17 cellular contexts compared by ENCODE assay signal in genomic region chr6:3280091-3280490, GRCh38. TPM values are rescaled to one million over a fixed set of nuclear protein-coding genes. Genes with fewer than 3 reads are reported as not detected.
DNase-seq lines count a peak whose midpoint lies in the region; ATAC-seq, FAIRE-seq and TF ChIP-seq lines count a peak whose summit lies in the region.
"Had no signal": no experiment of that assay in that cellular context is flagged by ENCODE, and none has a peak within 500 bp of the region (broad histone marks: within the 10 kb centered on the region; RNA-seq: fewer than 3 reads in every experiment).

No MANE protein-coding gene starts in this region.

- no peaks in the 10 kb centered on the region for H3K9me3 Mint-ChIP-seq in activated T-helper 1 cell treated with anti-CD3 and anti-CD28 coated beads, Interleukin-12 subunit alpha, Interleukin-12 subunit beta, Interleukin-2, Interleukin-4 antibody, amounts not matched to agents 30 ng/mL and 10 ng/mL and 1 ng/mL, durations not matched to agents 14 hours and 24 hours and 36 hours
- no peaks in the 10 kb centered on the region for H3K9me3 Mint-ChIP-seq in activated T-helper 2 cell treated with anti-CD3 and anti-CD28 coated beads, Interferon-gamma antibody, Interleukin-2, Interleukin-4, amounts not matched to agents 10 μg/mL and 5 μg/mL and 100 μg/mL, durations not matched to agents 14 hours and 24 hours and 36 hours
- H3K9me3 Mint-ChIP-seq in CD4-positive, alpha-beta memory T cell, result no peaks in the 10 kb centered on the region
- H3K9me3 Mint-ChIP-seq: activated naive CD4-positive, alpha-beta T cell treated with anti-CD3 and anti-CD28 coated beads, Interleukin-2, amount 50 U/mL, for 24 hours; CD4-positive, alpha-beta T cell had no signal

- CTCF ChIA-PET in HepG2 (lab: Yijun Ruan, JAX; ENCODE audit: low intra/inter-chr PET ratio, low total read pairs), result interaction anchor here (1.0 to 2.9 kb wide), 5 partner anchors 178 to 728 kb away, joined by 3 to 41 read pairs (median 6); no protein-coding TSS in a partner anchor
- CTCF ChIA-PET in CD4-positive, alpha-beta memory T cell (lab: Charles Lee; ENCODE audit: partially characterized antibody), result interaction anchor here (0.6 to 16.9 kb wide), 22 partner anchors 10 to 742 kb away, joined by 3 to 242 read pairs (median 4); partner anchors contain the start of genes FAM50B and SLC22A23

- no peaks in the 10 kb centered on the region for H3K36me3 Mint-ChIP-seq in activated T-helper 1 cell treated with anti-CD3 and anti-CD28 coated beads, Interleukin-12 subunit alpha, Interleukin-12 subunit beta, Interleukin-2, Interleukin-4 antibody, amounts not matched to agents 30 ng/mL and 10 ng/mL and 1 ng/mL, durations not matched to agents 14 hours and 24 hours and 36 hours (ENCODE audit: low read depth)
- H3K36me3 Mint-ChIP-seq in activated T-helper 2 cell treated with anti-CD3 and anti-CD28 coated beads, Interferon-gamma antibody, Interleukin-2, Interleukin-4, amounts not matched to agents 10 μg/mL and 5 μg/mL and 100 μg/mL, durations not matched to agents 14 hours and 24 hours and 36 hours (ENCODE audit: low read depth), result peaks cover 3% of the 10 kb centered on the region
- H3K36me3 Mint-ChIP-seq in CD4-positive, alpha-beta memory T cell, result peaks cover 0 to 22% of the 10 kb centered on the region in 2 donors
- H3K36me3 Mint-ChIP-seq: activated CD8-positive, alpha-beta memory T cell treated with anti-CD3 and anti-CD28 coated beads, Interleukin-2, amount 10 ng/mL, durations not matched to agents 7 days and 5 days; activated naive CD4-positive, alpha-beta T cell treated with anti-CD3 and anti-CD28 coated beads, Interleukin-2, amount 50 U/mL, for 24 hours had no signal

- H3K4me3 ChIP-seq in WERI-Rb-1 (ENCODE audit: low read depth, low read length), result no peak overlapping the region
- H3K4me3 ChIP-seq in HepG2 (replicated peaks in 1 of 3; ENCODE audit: insufficient read depth in 1 of 3, low read depth in 2 of 3, low read length in 3 of 3), result no peak overlapping the region
- no peak overlapping the region for H3K4me3 ChIP-seq in spleen
- H3K4me3 ChIP-seq in CD4-positive, alpha-beta memory T cell (ENCODE audit: low read length in 2 of 2), result no peak overlapping the region
- H3K4me3 ChIP-seq: cardiac muscle cell, gastrocnemius medialis, hepatocyte, pancreas, PC-9 had no signal

- no peaks in the 10 kb centered on the region for H3K27me3 ChIP-seq in WERI-Rb-1 (ENCODE audit: insufficient read depth, low read depth, severe bottlenecking)
- no peaks in the 10 kb centered on the region for H3K27me3 ChIP-seq in HepG2 (ENCODE audit: control insufficient read depth in 1 of 2, insufficient read depth in 2 of 2, low read length in 2 of 2)
- no peaks in the 10 kb centered on the region for H3K27me3 ChIP-seq in spleen (replicated peaks in 1 of 7)
- H3K27me3 ChIP-seq in CD4-positive, alpha-beta memory T cell (ENCODE audit: insufficient read depth, low read length), result no peaks in the 10 kb centered on the region
- H3K27me3 ChIP-seq: cardiac muscle cell, gastrocnemius medialis, hepatocyte, pancreas had no signal

- intact Hi-C loops in HepG2 (cut with micrococcal nuclease; ENCODE audit: unreplicated experiment), result no loop called here
- intact Hi-C loops in spleen (cut with DNase I; ENCODE audit: low total_unique reads), result loop anchor here (10.0 kb wide), 1 partner anchor 175 kb away; the partner anchor contains the start of gene SLC22A23
- intact Hi-C loops in activated T-helper 1 cell treated with anti-CD3 and anti-CD28 coated beads, Interleukin-12 subunit alpha, Interleukin-12 subunit beta, Interleukin-2, Interleukin-4 antibody, amounts not matched to agents 30 ng/mL and 10 ng/mL and 1 ng/mL, durations not matched to agents 14 hours and 24 hours and 36 hours (cut with micrococcal nuclease), result no loop called here
- intact Hi-C loops in activated T-helper 2 cell treated with anti-CD3 and anti-CD28 coated beads, Interferon-gamma antibody, Interleukin-2, Interleukin-4, amounts not matched to agents 10 μg/mL and 5 μg/mL and 100 μg/mL, durations not matched to agents 14 hours and 24 hours and 36 hours (cut with micrococcal nuclease), result no loop called here
- intact Hi-C loops in CD4-positive, alpha-beta memory T cell (cut with micrococcal nuclease), result no loop called here

- POLR2A ChIA-PET in HepG2 (lab: Yijun Ruan, JAX), result no interaction called here
- POLR2A ChIA-PET in CD4-positive, alpha-beta memory T cell (lab: Charles Lee; ENCODE audit: partially characterized antibody), result interaction anchor here (1.0 to 1.3 kb wide), 3 partner anchors 123 to 453 kb away, joined by 3 to 5 read pairs (median 4); partner anchors contain the start of gene TUBB2A

- 90% methylated on average over 14 of the region's 14 CpGs for WGBS in HepG2 (ENCODE audit: low lambda C conversion rate)
- 72 to 84% (median 77%) methylated on average over 14 of the region's 14 CpGs for WGBS in spleen, 5 donors

- H3K9ac ChIP-seq in HepG2 (ENCODE audit: insufficient read depth, low read depth, low read length), result no peak overlapping the region

- no peak for TF ChIP-seq EP300 in HepG2 (IDR thresholded peaks at IDR 0.05; ENCODE audit: low read depth in 2 of 2, low read length in 2 of 2)
- no peak for TF ChIP-seq EP300 in HepG2 (CRISPR knock-in tag; IDR thresholded peaks at IDR 0.05; ENCODE audit: borderline replicate concordance)

- H2AFZ ChIP-seq in HepG2 (ENCODE audit: low read length), result no peak overlapping the region
- H2AFZ ChIP-seq: hepatocyte, PC-9 had no signal

- no peaks in the 10 kb centered on the region for H3K27me3 Mint-ChIP-seq in activated T-helper 1 cell treated with anti-CD3 and anti-CD28 coated beads, Interleukin-12 subunit alpha, Interleukin-12 subunit beta, Interleukin-2, Interleukin-4 antibody, amounts not matched to agents 30 ng/mL and 10 ng/mL and 1 ng/mL, durations not matched to agents 14 hours and 24 hours and 36 hours (ENCODE audit: insufficient read depth)
- no peaks in the 10 kb centered on the region for H3K27me3 Mint-ChIP-seq in activated T-helper 2 cell treated with anti-CD3 and anti-CD28 coated beads, Interferon-gamma antibody, Interleukin-2, Interleukin-4, amounts not matched to agents 10 μg/mL and 5 μg/mL and 100 μg/mL, durations not matched to agents 14 hours and 24 hours and 36 hours (ENCODE audit: low read depth)
- no peaks in the 10 kb centered on the region for H3K27me3 Mint-ChIP-seq in CD4-positive, alpha-beta memory T cell
- H3K27me3 Mint-ChIP-seq: activated CD8-positive, alpha-beta memory T cell treated with anti-CD3 and anti-CD28 coated beads, Interleukin-2, amount 10 ng/mL, durations not matched to agents 7 days and 5 days; activated naive CD4-positive, alpha-beta T cell treated with anti-CD3 and anti-CD28 coated beads, Interleukin-2, amount 50 U/mL, for 24 hours; CD4-positive, alpha-beta T cell; naive thymus-derived CD4-positive, alpha-beta T cell had no signal

- no TSS peak for BruUV-seq in HepG2 (replicated peaks; lab: Mats Ljungman, UMichigan)

- H3K4me2 ChIP-seq in HepG2 (ENCODE audit: low read depth, low read length), result no peak overlapping the region
- H3K4me2 ChIP-seq: hepatocyte, PC-9 had no signal

- no peak overlapping the region for H3K27ac Mint-ChIP-seq in activated T-helper 1 cell treated with anti-CD3 and anti-CD28 coated beads, Interleukin-12 subunit alpha, Interleukin-12 subunit beta, Interleukin-2, Interleukin-4 antibody, amounts not matched to agents 30 ng/mL and 10 ng/mL and 1 ng/mL, durations not matched to agents 14 hours and 24 hours and 36 hours
- H3K27ac Mint-ChIP-seq in activated T-helper 2 cell treated with anti-CD3 and anti-CD28 coated beads, Interferon-gamma antibody, Interleukin-2, Interleukin-4, amounts not matched to agents 10 μg/mL and 5 μg/mL and 100 μg/mL, durations not matched to agents 14 hours and 24 hours and 36 hours, result no peak overlapping the region
- H3K27ac Mint-ChIP-seq in CD4-positive, alpha-beta memory T cell, result no peak overlapping the region
- H3K27ac Mint-ChIP-seq: activated CD8-positive, alpha-beta memory T cell treated with anti-CD3 and anti-CD28 coated beads, Interleukin-2, amount 10 ng/mL, durations not matched to agents 7 days and 5 days had no signal

- no peaks in the 10 kb centered on the region for H3K79me2 ChIP-seq in HepG2 (ENCODE audit: insufficient read depth, low read length)
- H3K79me2 ChIP-seq: hepatocyte had no signal

- ATAC-seq in HepG2, result peak; percentile 8

- H3K36me3 ChIP-seq in WERI-Rb-1 (peaks cover 38% of the 10 kb centered on the region), HepG2 (replicated peaks in 1 of 2; ENCODE audit: control insufficient read depth in 1 of 2, insufficient read depth in 2 of 2, low read length in 2 of 2) (peaks cover 25 to 54% of the 10 kb centered on the region in 2 experiments), spleen (peaks cover 0 to 46% (median 0%) of the 10 kb centered on the region in 6 donors)
- H3K36me3 ChIP-seq in CD4-positive, alpha-beta memory T cell (ENCODE audit: insufficient read depth, low read length), result peaks cover 6% of the 10 kb centered on the region
- H3K36me3 ChIP-seq: cardiac muscle cell, gastrocnemius medialis had no signal

- in situ Hi-C loops in HepG2 (cut with HindIII; ENCODE audit: extremely low pct_ligation_motif_present, low pct_unique_long_range_greater_than_20kb), result loop anchor here (5.0 to 25.0 kb wide), 2 partner anchors 452 to 707 kb away; no protein-coding TSS in a partner anchor

- no peak for TF ChIP-seq POLR2A in HepG2 (IDR thresholded peaks at IDR 0.05; ENCODE audit: insufficient read depth in 1 of 2, low read depth in 2 of 2, low read length in 2 of 2)
- no peak for TF ChIP-seq POLR2A in spleen (IDR thresholded peaks at IDR 0.05)

- H3K27ac ChIP-seq in WERI-Rb-1 (no peak overlapping the region), HepG2 (ENCODE audit: extremely low read length, insufficient read depth, low read length) (no peak overlapping the region), spleen (no peak overlapping the region)
- H3K27ac ChIP-seq in CD4-positive, alpha-beta memory T cell (ENCODE audit: low read depth, low read length), result no peak overlapping the region
- H3K27ac ChIP-seq: cardiac muscle cell, hepatocyte, pancreas, PC-9 had no signal

- no peak for FAIRE-seq in HepG2 (lab: Jason Lieb, UNC)

- peak; percentile 26 for DNase-seq in activated CD4-positive, CD25-positive, alpha-beta regulatory T cell treated with anti-CD3 and anti-CD28 coated beads, Interleukin-2, amount 50 U/mL, for 72 hours
- DNase-seq in activated CD4-positive, CD25-positive, alpha-beta regulatory T cell (lab: John Stamatoyannopoulos, UW), result no peak
- peak; percentile 17 for DNase-seq in WERI-Rb-1
- no peak for DNase-seq in HepG2 (ENCODE audit: low spot score)
- DNase-seq in spleen, result peak; percentile 70
- no peak for DNase-seq in activated T-helper 1 cell treated with anti-CD3 and anti-CD28 coated beads, Interleukin-12 subunit alpha, Interleukin-12 subunit beta, Interleukin-2, Interleukin-4 antibody, amounts not matched to agents 30 ng/mL and 10 ng/mL and 1 ng/mL, durations not matched to agents 14 hours and 24 hours and 36 hours (ENCODE audit: low spot score)
- DNase-seq in activated T-helper 2 cell treated with anti-CD3 and anti-CD28 coated beads, Interferon-gamma antibody, Interleukin-2, Interleukin-4, amounts not matched to agents 10 μg/mL and 5 μg/mL and 100 μg/mL, durations not matched to agents 14 hours and 24 hours and 36 hours (ENCODE audit: low spot score), result no peak
- no peak for DNase-seq in CD4-positive, alpha-beta memory T cell

- no peak for TF ChIP-seq RAD21 in HepG2 (CRISPR knock-in tag; IDR thresholded peaks at IDR 0.05)

- H3K4me1 ChIP-seq in HepG2 (ENCODE audit: insufficient read depth, low read length), result no peaks in the 10 kb centered on the region
- peaks cover 5 to 24% (median 11%) of the 10 kb centered on the region in 6 donors for H3K4me1 ChIP-seq in spleen
- peaks cover 3% of the 10 kb centered on the region for H3K4me1 ChIP-seq in CD4-positive, alpha-beta memory T cell (ENCODE audit: insufficient read depth, low read length)

- TF ChIP-seq CTCF in WERI-Rb-1 (IDR thresholded peaks at IDR 0.05; ENCODE audit: low read depth, low read length), result no peak
- no peak for TF ChIP-seq CTCF in HepG2 (CRISPR knock-in tag; IDR thresholded peaks at IDR 0.05)
- no peak for TF ChIP-seq CTCF in spleen (IDR thresholded peaks at IDR 0.05 in 8 of 11, conservative IDR thresholded peaks at IDR 0.05 in 3 of 11)

- H3K4me3 Mint-ChIP-seq in activated T-helper 1 cell treated with anti-CD3 and anti-CD28 coated beads, Interleukin-12 subunit alpha, Interleukin-12 subunit beta, Interleukin-2, Interleukin-4 antibody, amounts not matched to agents 30 ng/mL and 10 ng/mL and 1 ng/mL, durations not matched to agents 14 hours and 24 hours and 36 hours, result no peak overlapping the region
- H3K4me3 Mint-ChIP-seq in activated T-helper 2 cell treated with anti-CD3 and anti-CD28 coated beads, Interferon-gamma antibody, Interleukin-2, Interleukin-4, amounts not matched to agents 10 μg/mL and 5 μg/mL and 100 μg/mL, durations not matched to agents 14 hours and 24 hours and 36 hours (ENCODE audit: low read depth), result no peak overlapping the region
- H3K4me3 Mint-ChIP-seq in CD4-positive, alpha-beta memory T cell, result no peak overlapping the region
- H3K4me3 Mint-ChIP-seq: activated CD8-positive, alpha-beta memory T cell treated with anti-CD3 and anti-CD28 coated beads, Interleukin-2, amount 10 ng/mL, durations not matched to agents 7 days and 5 days; activated naive CD4-positive, alpha-beta T cell treated with anti-CD3 and anti-CD28 coated beads, Interleukin-2, amount 50 U/mL, for 24 hours; CD4-positive, alpha-beta T cell; naive thymus-derived CD4-positive, alpha-beta T cell had no signal

- H3K4me1 Mint-ChIP-seq in activated T-helper 1 cell treated with anti-CD3 and anti-CD28 coated beads, Interleukin-12 subunit alpha, Interleukin-12 subunit beta, Interleukin-2, Interleukin-4 antibody, amounts not matched to agents 30 ng/mL and 10 ng/mL and 1 ng/mL, durations not matched to agents 14 hours and 24 hours and 36 hours (ENCODE audit: low read depth), result no peaks in the 10 kb centered on the region
- no peaks in the 10 kb centered on the region for H3K4me1 Mint-ChIP-seq in activated T-helper 2 cell treated with anti-CD3 and anti-CD28 coated beads, Interferon-gamma antibody, Interleukin-2, Interleukin-4, amounts not matched to agents 10 μg/mL and 5 μg/mL and 100 μg/mL, durations not matched to agents 14 hours and 24 hours and 36 hours (ENCODE audit: low read depth)
- H3K4me1 Mint-ChIP-seq in CD4-positive, alpha-beta memory T cell, result peaks cover 4 to 15% (median 5%) of the 10 kb centered on the region in 4 donors
- H3K4me1 Mint-ChIP-seq: activated CD8-positive, alpha-beta memory T cell treated with anti-CD3 and anti-CD28 coated beads, Interleukin-2, amount 10 ng/mL, durations not matched to agents 7 days and 5 days had no signal

- H3K9me3 ChIP-seq in WERI-Rb-1 (ENCODE audit: severe bottlenecking) (no peaks in the 10 kb centered on the region), HepG2 (ENCODE audit: low read length) (no peaks in the 10 kb centered on the region), spleen (no peaks in the 10 kb centered on the region)
- H3K9me3 ChIP-seq in CD4-positive, alpha-beta memory T cell (ENCODE audit: control insufficient read depth in 1 of 2, low read length in 2 of 2), result no peaks in the 10 kb centered on the region
- H3K9me3 ChIP-seq: gastrocnemius medialis, pancreas had no signal

- no peaks in the 10 kb centered on the region for H4K20me1 ChIP-seq in HepG2 (ENCODE audit: insufficient read depth, low read length)

RNA-seq across cellular contexts. Expression of gene PSMG4, which starts 21.3 kb away (rescaled TPM):
- total RNA-seq in HepG2 (2016; rRNA removed; fragmentation: Illumina TruSeq; extraction: Trizol) (24.5 and 32.8 TPM in 2 replicates), spleen (10 to 100 TPM; 12.1 to 21.0 (median 17.3) TPM)
- 43.3 and 56.1 TPM in 2 replicates for total RNA-seq in HepG2 (2016; cell fraction: cytosol; rRNA removed; fragmentation: Illumina TruSeq; extraction: Trizol; ENCODE audit: low read depth)
- 26.0 and 30.5 TPM in 2 replicates for total RNA-seq in HepG2 (2016; cell fraction: insoluble cytoplasmic fraction; rRNA removed; fragmentation: Illumina TruSeq; extraction: Trizol)
- total RNA-seq in HepG2 (2016; cell fraction: membrane; rRNA removed; fragmentation: Illumina TruSeq; extraction: Trizol), result 33.3 and 46.1 TPM in 2 replicates
- 22.5 and 24.0 TPM in 2 replicates for total RNA-seq in HepG2 (2016; cell fraction: nucleus; rRNA removed; fragmentation: Illumina TruSeq; extraction: Trizol)
- polyA plus RNA-seq in HepG2 (2011; rRNA removed) (28.5 and 32.8 TPM in 2 replicates), spleen (10 to 100 TPM; 39.0 to 41.6 (median 39.6) TPM)
- polyA plus RNA-seq in HepG2 (2011; cell fraction: cytosol; rRNA removed), result 24.5 and 48.7 TPM in 2 replicates
- 39.7 and 47.3 TPM in 2 replicates for polyA plus RNA-seq in HepG2 (2011; cell fraction: nucleus; rRNA removed)
- 24.7 TPM in 2 replicates for polyA plus RNA-seq in HepG2 (2012)
- 40.0 and 56.6 TPM in 2 replicates for polyA plus RNA-seq in HepG2 (2016; cell fraction: cytosol; fragmentation: Illumina TruSeq; extraction: Trizol; ENCODE audit: low read depth)
- 25.9 and 30.2 TPM in 2 replicates for polyA plus RNA-seq in HepG2 (2016; cell fraction: insoluble cytoplasmic fraction; fragmentation: Illumina TruSeq; extraction: Trizol; ENCODE audit: low read depth)
- polyA plus RNA-seq in HepG2 (2016; cell fraction: membrane; fragmentation: Illumina TruSeq; extraction: Trizol; ENCODE audit: low read depth), result 27.5 and 37.6 TPM in 2 replicates
- 36.5 and 39.2 TPM in 2 replicates for polyA plus RNA-seq in HepG2 (2016; cell fraction: nucleus; fragmentation: Illumina TruSeq; extraction: Trizol; ENCODE audit: insufficient read depth, low read depth)
- 28.6 and 43.2 TPM in 2 replicates for polyA minus RNA-seq in HepG2 (2011; rRNA and poly(A)+ RNA removed; ENCODE audit: low replicate concordance)
- polyA minus RNA-seq in HepG2 (2011; cell fraction: cytosol; rRNA and poly(A)+ RNA removed), result 12.1 and 14.2 TPM in 2 replicates
- 23.0 and 28.2 TPM in 2 replicates for polyA minus RNA-seq in HepG2 (2011; cell fraction: nucleus; rRNA and poly(A)+ RNA removed)
- total RNA-seq in activated T-helper 1 cell treated with anti-CD3 and anti-CD28 coated beads, Interleukin-12 subunit alpha, Interleukin-12 subunit beta, Interleukin-2, Interleukin-4 antibody, amounts not matched to agents 30 ng/mL and 10 ng/mL and 1 ng/mL, durations not matched to agents 14 hours and 24 hours and 36 hours, result 32.1 and 35.4 TPM in 2 replicates
- 26.4 and 30.9 TPM in 2 replicates for total RNA-seq in activated T-helper 2 cell treated with anti-CD3 and anti-CD28 coated beads, Interferon-gamma antibody, Interleukin-2, Interleukin-4, amounts not matched to agents 10 μg/mL and 5 μg/mL and 100 μg/mL, durations not matched to agents 14 hours and 24 hours and 36 hours
- total RNA-seq in CD4-positive, alpha-beta memory T cell, result 10 to 100 TPM; 41.0 to 41.6 TPM
- 10 to 100 TPM; 52.5 to 63.0 TPM for polyA plus RNA-seq in CD4-positive, alpha-beta memory T cell

RNA-seq across cellular contexts. Expression of gene TUBB2B, which starts 52.6 kb away (rescaled TPM):
- total RNA-seq in HepG2 (2016; rRNA removed; fragmentation: Illumina TruSeq; extraction: Trizol) (9.3 and 10.3 TPM in 2 replicates), spleen (1 to 10 TPM in 2 of 7 donors, under 1 TPM in 4, not detected in 1; 0.39 to 1.6 (median 0.82) TPM)
- 4.4 and 4.7 TPM in 2 replicates for total RNA-seq in HepG2 (2016; cell fraction: cytosol; rRNA removed; fragmentation: Illumina TruSeq; extraction: Trizol; ENCODE audit: low read depth)
- 7.4 and 10.0 TPM in 2 replicates for total RNA-seq in HepG2 (2016; cell fraction: insoluble cytoplasmic fraction; rRNA removed; fragmentation: Illumina TruSeq; extraction: Trizol)
- total RNA-seq in HepG2 (2016; cell fraction: membrane; rRNA removed; fragmentation: Illumina TruSeq; extraction: Trizol), result 7.0 TPM in 2 replicates
- total RNA-seq in HepG2 (2016; cell fraction: nucleus; rRNA removed; fragmentation: Illumina TruSeq; extraction: Trizol), result 4.2 TPM in 2 replicates
- polyA plus RNA-seq in HepG2 (2011; rRNA removed) (23.6 and 39.5 TPM in 2 replicates), spleen (1 to 10 TPM; 1.0 to 2.2 (median 1.3) TPM)
- 33.6 and 35.1 TPM in 2 replicates for polyA plus RNA-seq in HepG2 (2011; cell fraction: cytosol; rRNA removed)
- polyA plus RNA-seq in HepG2 (2011; cell fraction: nucleus; rRNA removed), result 20.7 and 31.9 TPM in 2 replicates
- polyA plus RNA-seq in HepG2 (2012), result 18.7 and 50.4 TPM in 2 replicates
- polyA plus RNA-seq in HepG2 (2016; cell fraction: cytosol; fragmentation: Illumina TruSeq; extraction: Trizol; ENCODE audit: low read depth), result 3.0 and 3.6 TPM in 2 replicates
- 8.6 and 11.7 TPM in 2 replicates for polyA plus RNA-seq in HepG2 (2016; cell fraction: insoluble cytoplasmic fraction; fragmentation: Illumina TruSeq; extraction: Trizol; ENCODE audit: low read depth)
- polyA plus RNA-seq in HepG2 (2016; cell fraction: membrane; fragmentation: Illumina TruSeq; extraction: Trizol; ENCODE audit: low read depth), result 4.9 and 7.1 TPM in 2 replicates
- 6.5 and 6.8 TPM in 2 replicates for polyA plus RNA-seq in HepG2 (2016; cell fraction: nucleus; fragmentation: Illumina TruSeq; extraction: Trizol; ENCODE audit: insufficient read depth, low read depth)
- polyA minus RNA-seq in HepG2 (2011; rRNA and poly(A)+ RNA removed; ENCODE audit: low replicate concordance), result 39.5 TPM in 1 of 2 replicates, not detected in the other
- 20.2 and 27.6 TPM in 2 replicates for polyA minus RNA-seq in HepG2 (2011; cell fraction: cytosol; rRNA and poly(A)+ RNA removed)
- 4.5 and 11.2 TPM in 2 replicates for polyA minus RNA-seq in HepG2 (2011; cell fraction: nucleus; rRNA and poly(A)+ RNA removed)
- 0.20 and 0.57 TPM in 2 replicates for total RNA-seq in activated T-helper 1 cell treated with anti-CD3 and anti-CD28 coated beads, Interleukin-12 subunit alpha, Interleukin-12 subunit beta, Interleukin-2, Interleukin-4 antibody, amounts not matched to agents 30 ng/mL and 10 ng/mL and 1 ng/mL, durations not matched to agents 14 hours and 24 hours and 36 hours
- total RNA-seq in activated T-helper 2 cell treated with anti-CD3 and anti-CD28 coated beads, Interferon-gamma antibody, Interleukin-2, Interleukin-4, amounts not matched to agents 10 μg/mL and 5 μg/mL and 100 μg/mL, durations not matched to agents 14 hours and 24 hours and 36 hours, result 0.41 and 0.60 TPM in 2 replicates
- total RNA-seq in CD4-positive, alpha-beta memory T cell, result not detected
- polyA plus RNA-seq in CD4-positive, alpha-beta memory T cell, result under 1 TPM; 0.22 to 0.32 TPM
- total RNA-seq: activated CD8-positive, alpha-beta memory T cell treated with anti-CD3 and anti-CD28 coated beads, Interleukin-2, amount 10 ng/mL, durations not matched to agents 7 days and 5 days; CD4-positive, alpha-beta T cell had no signal

Comparison
In these comparisons a context has a peak if more than half of its experiments do, and no peak if none do; other contexts are left out.
1. DNase-seq: peak in activated CD4-positive, CD25-positive, alpha-beta regulatory T cell treated with anti-CD3 and anti-CD28 coated beads, Interleukin-2, amount 50 U/mL, for 72 hours (single experiment), WERI-Rb-1 (single experiment) and spleen (single experiment); none in activated CD4-positive, CD25-positive, alpha-beta regulatory T cell (0 of 4), HepG2 (single experiment), activated T-helper 1 cell treated with anti-CD3 and anti-CD28 coated beads, Interleukin-12 subunit alpha, Interleukin-12 subunit beta, Interleukin-2, Interleukin-4 antibody, amounts not matched to agents 30 ng/mL and 10 ng/mL and 1 ng/mL, durations not matched to agents 14 hours and 24 hours and 36 hours (single experiment), activated T-helper 2 cell treated with anti-CD3 and anti-CD28 coated beads, Interferon-gamma antibody, Interleukin-2, Interleukin-4, amounts not matched to agents 10 μg/mL and 5 μg/mL and 100 μg/mL, durations not matched to agents 14 hours and 24 hours and 36 hours (single experiment) and CD4-positive, alpha-beta memory T cell (0 of 5).